In genomic region chr1:245880754-245881403, GRCh38 we compare ENCODE assay signal across 17 cellular contexts.
DNase-seq lines count a peak whose midpoint lies in the region; ATAC-seq and TF ChIP-seq lines count a peak whose summit lies in the region.
"Had no signal": no experiment of that assay in that cellular context is flagged by ENCODE, and none has a peak within 500 bp of the region (broad histone marks: within the 10 kb centered on the region; RNA-seq: fewer than 3 reads in every experiment).

No MANE protein-coding gene starts in this region.

- no peak overlapping the region for H3K4me3 Mint-ChIP-seq in activated T-helper 17 cell treated with anti-CD3 and anti-CD28 coated beads, Interleukin-2, amount 50 U/mL, for 72 hours
- H3K4me3 Mint-ChIP-seq: CD4-positive, CD25-positive, alpha-beta regulatory T cell had no signal

- H3K4me1 Mint-ChIP-seq in activated T-helper 17 cell treated with anti-CD3 and anti-CD28 coated beads, Interleukin-2, amount 50 U/mL, for 72 hours: no peaks in the 10 kb centered on the region

- DNase-seq in EH (ENCODE audit: low read depth) (peak; percentile 96), RWPE2 (ENCODE audit: low spot score) (no peak), fibroblast of mammary gland (ENCODE audit: low read depth) (peak; percentile 73), osteoblast (ENCODE audit: insufficient read length, low spot score, missing footprints) (peak; percentile 78), GM13977 (ENCODE audit: low spot score) (no peak), activated T-cell treated with anti-CD3 and anti-CD28 coated beads for 4 hours (no peak)
- DNase-seq: activated CD4-positive, alpha-beta T cell treated with anti-CD3 and anti-CD28 coated beads, Interleukin-2, amount 50 U/mL, for 4 hours; CD4-positive, CD25-positive, alpha-beta regulatory T cell; effector CD4-positive, alpha-beta T cell; MG63; NCI-H1930; NCI-H748 treated with DMSO at 0.1 percent for 48 hours; psoas muscle; RPMI8226; stimulated activated CD4-positive, alpha-beta T cell treated with anti-CD3 and anti-CD28 coated beads, Interleukin-1b, Interleukin-23, amount 100 ng/mL, for 48 hours had no signal

- H3K4me1 ChIP-seq in RWPE2 (ENCODE audit: insufficient read depth, poor library complexity, severe bottlenecking): no peaks in the 10 kb centered on the region
- H3K4me1 ChIP-seq in osteoblast (ENCODE audit: insufficient read depth, low read length): peaks cover 21% of the 10 kb centered on the region
- H3K4me1 ChIP-seq: psoas muscle had no signal

- no peaks in the 10 kb centered on the region for H3K27me3 Mint-ChIP-seq in activated T-helper 17 cell treated with anti-CD3 and anti-CD28 coated beads, Interleukin-2, amount 50 U/mL, for 72 hours
- H3K27me3 Mint-ChIP-seq: CD4-positive, CD25-positive, alpha-beta regulatory T cell had no signal

- no peak overlapping the region for H3K27ac Mint-ChIP-seq in activated T-helper 17 cell treated with anti-CD3 and anti-CD28 coated beads, Interleukin-2, amount 50 U/mL, for 72 hours
- H3K27ac Mint-ChIP-seq: CD4-positive, CD25-positive, alpha-beta regulatory T cell had no signal

- H4K20me1 ChIP-seq in osteoblast (ENCODE audit: insufficient read depth, low read length): no peaks in the 10 kb centered on the region

- TF ChIP-seq CTCF in RWPE2 (IDR thresholded peaks at IDR 0.05; ENCODE audit: poor library complexity, severe bottlenecking) (no peak), fibroblast of mammary gland (conservative IDR thresholded peaks at IDR 0.05; ENCODE audit: control insufficient read depth, insufficient read depth, low read depth, low read length) (no peak), osteoblast (IDR thresholded peaks at IDR 0.05; ENCODE audit: extremely low read depth, low read depth, low read length) (no peak), GM13977 (IDR thresholded peaks at IDR 0.05; ENCODE audit: extremely low read depth, insufficient read depth, missing control alignments) (no peak)

- H3K36me3 Mint-ChIP-seq in activated T-helper 17 cell treated with anti-CD3 and anti-CD28 coated beads, Interleukin-2, amount 50 U/mL, for 72 hours (ENCODE audit: low read depth): no peaks in the 10 kb centered on the region

- H3K4me2 ChIP-seq in osteoblast (ENCODE audit: insufficient read depth, low read length): peak overlapping the region; percentile 34

- H3K27ac ChIP-seq in RWPE2 (ENCODE audit: poor library complexity, severe bottlenecking): no peak overlapping the region
- H3K27ac ChIP-seq in osteoblast (ENCODE audit: low read depth, low read length): peak overlapping the region; percentile 88
- H3K27ac ChIP-seq: psoas muscle had no signal

- ATAC-seq in RWPE2 (ENCODE audit: low read depth) (peak; percentile 52; the same call in 1 of the 3 replicates), GM19397 (IDR thresholded peaks at IDR 0.05; ENCODE audit: unreplicated experiment) (no peak)
- no peak for ATAC-seq in activated T-helper 17 cell treated with anti-CD3 and anti-CD28 coated beads, Interleukin-2, amount 50 U/mL, for 72 hours (replicated peaks)
- ATAC-seq: psoas muscle had no signal

- in situ Hi-C loops in GM13977 (cut with MboI; ENCODE audit: low pct_unique_long_range_greater_than_20kb, low sequenced_read_pairs, unreplicated experiment): no loop called here

- no peaks in the 10 kb centered on the region for H3K27me3 ChIP-seq in RWPE2 (ENCODE audit: insufficient read depth, poor library complexity, severe bottlenecking)
- H3K27me3 ChIP-seq in osteoblast (ENCODE audit: insufficient read depth, low read length): no peaks in the 10 kb centered on the region
- H3K27me3 ChIP-seq: MG63 had no signal

- H3K9me3 ChIP-seq in RWPE2 (ENCODE audit: severe bottlenecking): no peaks in the 10 kb centered on the region
- no peaks in the 10 kb centered on the region for H3K9me3 ChIP-seq in osteoblast (ENCODE audit: low read depth, low read length)
- H3K9me3 ChIP-seq: MG63, psoas muscle had no signal

- no peak overlapping the region for H3K4me3 ChIP-seq in RWPE2 (ENCODE audit: severe bottlenecking)
- no peak overlapping the region for H3K4me3 ChIP-seq in fibroblast of mammary gland (ENCODE audit: control insufficient read depth, low read depth, low read length)
- H3K4me3 ChIP-seq in osteoblast (ENCODE audit: insufficient read depth, low read length): no peak overlapping the region
- H3K4me3 ChIP-seq: MG63, psoas muscle had no signal

- H3K36me3 ChIP-seq in RWPE2 (ENCODE audit: low read depth) (no peaks in the 10 kb centered on the region), osteoblast (ENCODE audit: insufficient read depth, low read length) (no peaks in the 10 kb centered on the region)
- H3K36me3 ChIP-seq: MG63 had no signal

- no peak overlapping the region for H2AFZ ChIP-seq in osteoblast (ENCODE audit: low read length)

- H3K79me2 ChIP-seq in osteoblast (ENCODE audit: insufficient read depth, low read length): no peaks in the 10 kb centered on the region

- no peaks in the 10 kb centered on the region for H3K9me3 Mint-ChIP-seq in activated T-helper 17 cell treated with anti-CD3 and anti-CD28 coated beads, Interleukin-2, amount 50 U/mL, for 72 hours

Comparison
In these comparisons a context has a peak if more than half of its experiments do, and no peak if none do; other contexts are left out.
1. DNase-seq: peak in EH (single experiment), fibroblast of mammary gland (single experiment) and osteoblast (single experiment); none in RWPE2 (single experiment), GM13977 (single experiment) and activated T-cell treated with anti-CD3 and anti-CD28 coated beads for 4 hours (single experiment).